ENCODE assay signal across 14 cellular contexts in genomic region chr1:32980080-32980479, GRCh38. TPM values are rescaled to one million over a fixed set of nuclear protein-coding genes. Genes with fewer than 3 reads are reported as not detected.
DNase-seq lines count a peak whose midpoint lies in the region; ATAC-seq and TF ChIP-seq lines count a peak whose summit lies in the region.
"Had no signal": no experiment of that assay in that cellular context is flagged by ENCODE, and none has a peak within 500 bp of the region (broad histone marks: within the 10 kb centered on the region; RNA-seq: fewer than 3 reads in every experiment).

No MANE protein-coding gene starts in this region.

- intact Hi-C loops in activated naive CD4-positive, alpha-beta T cell treated with anti-CD3 and anti-CD28 coated beads for 36 hours (cut with micrococcal nuclease) = loop anchor here (2.0 to 10.0 kb wide), 3 partner anchors 147 to 725 kb away; partner anchors contain the start of genes LCK, S100PBP and YARS1
- intact Hi-C loops in lower lobe of right lung (cut with DNase I) = no loop called here

- H3K4me3 Mint-ChIP-seq in activated naive CD4-positive, alpha-beta T cell treated with anti-CD3 and anti-CD28 coated beads, Interleukin-2, amount 10 ng/mL, durations not matched to agents 7 days and 5 days = no peak overlapping the region
- no peak overlapping the region for H3K4me3 Mint-ChIP-seq in activated naive CD4-positive, alpha-beta T cell treated with anti-CD3 and anti-CD28 coated beads for 36 hours
- H3K4me3 Mint-ChIP-seq in T-cell (peak overlapping the region in 2 of 3 donors; percentile 4 to 6), immature natural killer cell (no peak overlapping the region), WTC11 (no peak overlapping the region)

- ATAC-seq in T-cell (replicated peaks in 1 of 4) (no peak), lower lobe of right lung (no peak), HG03196 (IDR thresholded peaks at IDR 0.05; ENCODE audit: unreplicated experiment) (no peak), WTC11 (no peak)

- H3K4me1 ChIP-seq in lower lobe of right lung = peaks cover 51% of the 10 kb centered on the region

- CTCF ChIA-PET in activated naive CD4-positive, alpha-beta T cell treated with anti-CD3 and anti-CD28 coated beads, Interleukin-2, amount 10 ng/mL, durations not matched to agents 7 days and 5 days (lab: Charles Lee) = interaction anchor here (1.2 to 1.7 kb wide), 3 partner anchors 12 to 18 kb away, joined by 4 read pairs; no protein-coding TSS in a partner anchor
- CTCF ChIA-PET in activated naive CD4-positive, alpha-beta T cell treated with anti-CD3 and anti-CD28 coated beads for 36 hours (lab: Charles Lee) = interaction anchor here (1.0 to 2.2 kb wide), 5 partner anchors 13 to 87 kb away, joined by 3 to 7 read pairs (median 5); no protein-coding TSS in a partner anchor
- CTCF ChIA-PET in T-cell (lab: Charles Lee) = interaction anchor here in 1 of 2 donors (1.2 to 2.3 kb wide), 3 partner anchors 11 to 18 kb away, joined by 3 to 12 read pairs (median 5); partner anchors contain the start of gene RNF19B
- CTCF ChIA-PET in WTC11 (lab: Charles Lee) = interaction anchor here (0.6 to 2.2 kb wide), 6 partner anchors 12 to 88 kb away, joined by 3 to 8 read pairs (median 5); no protein-coding TSS in a partner anchor

- no peak for TF ChIP-seq CTCF in lower lobe of right lung (IDR thresholded peaks at IDR 0.05)
- TF ChIP-seq CTCF in WTC11 (IDR thresholded peaks at IDR 0.05) = no peak

- no peak overlapping the region for H3K4me3 ChIP-seq in lower lobe of right lung

- no peak for DNase-seq in activated naive CD4-positive, alpha-beta T cell treated with anti-CD3 and anti-CD28 coated beads, Interleukin-2, amount 10 ng/mL, durations not matched to agents 7 days and 5 days
- no peak for DNase-seq in activated naive CD4-positive, alpha-beta T cell treated with anti-CD3 and anti-CD28 coated beads for 36 hours
- DNase-seq in T-cell = no peak
- no peak for DNase-seq in lower lobe of right lung
- DNase-seq in immature natural killer cell = no peak
- no peak for DNase-seq in WTC11 (ENCODE audit: low spot score)
- DNase-seq in effector CD4-positive, alpha-beta T cell = no peak
- DNase-seq: activated CD8-positive, alpha-beta memory T cell treated with anti-CD3 and anti-CD28 coated beads for 24 hours; activated naive CD4-positive, alpha-beta T cell treated with Interleukin-2 at 50 U/mL for 16 hours; brain microvascular endothelial cell; left colon; NCI-H1930; NCI-H526 had no signal

- POLR2A ChIA-PET in T-cell (lab: Charles Lee) = interaction anchor here (0.5 to 1.5 kb wide), 3 partner anchors 8 to 42 kb away, joined by 4 to 16 read pairs (median 6); partner anchors contain the start of gene RNF19B (in 1 of the 2)
- POLR2A ChIA-PET in WTC11 (lab: Charles Lee) = interaction anchor here (2.0 kb wide), 1 partner anchor 16 kb away, joined by 8 read pairs; the partner anchor contains the start of gene RNF19B

- H3K36me3 Mint-ChIP-seq in activated naive CD4-positive, alpha-beta T cell treated with anti-CD3 and anti-CD28 coated beads, Interleukin-2, amount 10 ng/mL, durations not matched to agents 7 days and 5 days = peaks cover 2% of the 10 kb centered on the region
- H3K36me3 Mint-ChIP-seq in activated naive CD4-positive, alpha-beta T cell treated with anti-CD3 and anti-CD28 coated beads for 36 hours (ENCODE audit: low read depth) = no peaks in the 10 kb centered on the region
- H3K36me3 Mint-ChIP-seq in T-cell (no peaks in the 10 kb centered on the region), immature natural killer cell (no peaks in the 10 kb centered on the region), WTC11 (peaks cover 9% of the 10 kb centered on the region)

- H3K27ac ChIP-seq in lower lobe of right lung = peak overlapping the region; percentile 81

- H3K27me3 Mint-ChIP-seq in activated naive CD4-positive, alpha-beta T cell treated with anti-CD3 and anti-CD28 coated beads, Interleukin-2, amount 10 ng/mL, durations not matched to agents 7 days and 5 days = peaks cover 28% of the 10 kb centered on the region
- peaks cover 1% of the 10 kb centered on the region for H3K27me3 Mint-ChIP-seq in activated naive CD4-positive, alpha-beta T cell treated with anti-CD3 and anti-CD28 coated beads for 36 hours (ENCODE audit: low read depth)
- H3K27me3 Mint-ChIP-seq in T-cell = peaks cover 0 to 2% of the 10 kb centered on the region in 2 donors
- H3K27me3 Mint-ChIP-seq in immature natural killer cell (ENCODE audit: low read depth in 3 of 3) = peaks cover 0 to 4% (median 3%) of the 10 kb centered on the region in 3 donors
- peaks cover 16% of the 10 kb centered on the region for H3K27me3 Mint-ChIP-seq in WTC11 (ENCODE audit: low read depth)

- no peaks in the 10 kb centered on the region for H3K9me3 ChIP-seq in lower lobe of right lung

- no peaks in the 10 kb centered on the region for H3K9me3 Mint-ChIP-seq in activated naive CD4-positive, alpha-beta T cell treated with anti-CD3 and anti-CD28 coated beads, Interleukin-2, amount 10 ng/mL, durations not matched to agents 7 days and 5 days
- H3K9me3 Mint-ChIP-seq in activated naive CD4-positive, alpha-beta T cell treated with anti-CD3 and anti-CD28 coated beads for 36 hours = no peaks in the 10 kb centered on the region
- H3K9me3 Mint-ChIP-seq in T-cell = no peaks in the 10 kb centered on the region
- no peaks in the 10 kb centered on the region for H3K9me3 Mint-ChIP-seq in immature natural killer cell
- H3K9me3 Mint-ChIP-seq in WTC11 = 0 out of 2 replicates have a peak, but pooled peaks cover 3% of the 10 kb centered on the region

- H3K27me3 ChIP-seq in lower lobe of right lung (ENCODE audit: low read depth) = no peaks in the 10 kb centered on the region
- H3K27me3 ChIP-seq: brain microvascular endothelial cell had no signal

- H3K27ac Mint-ChIP-seq in activated naive CD4-positive, alpha-beta T cell treated with anti-CD3 and anti-CD28 coated beads, Interleukin-2, amount 10 ng/mL, durations not matched to agents 7 days and 5 days = peak overlapping the region; percentile 19
- H3K27ac Mint-ChIP-seq in activated naive CD4-positive, alpha-beta T cell treated with anti-CD3 and anti-CD28 coated beads for 36 hours = no peak overlapping the region
- H3K27ac Mint-ChIP-seq in T-cell = peak overlapping the region; percentile 52 to 97
- H3K27ac Mint-ChIP-seq in immature natural killer cell = peak overlapping the region in 2 of 6 donors; percentile 29 to 96
- no peak overlapping the region for H3K27ac Mint-ChIP-seq in WTC11

- no peaks in the 10 kb centered on the region for H3K36me3 ChIP-seq in lower lobe of right lung
- H3K36me3 ChIP-seq: brain microvascular endothelial cell had no signal

- peaks cover 53% of the 10 kb centered on the region for H3K4me1 Mint-ChIP-seq in activated naive CD4-positive, alpha-beta T cell treated with anti-CD3 and anti-CD28 coated beads, Interleukin-2, amount 10 ng/mL, durations not matched to agents 7 days and 5 days
- peaks cover 44% of the 10 kb centered on the region for H3K4me1 Mint-ChIP-seq in activated naive CD4-positive, alpha-beta T cell treated with anti-CD3 and anti-CD28 coated beads for 36 hours (ENCODE audit: low read depth)
- peaks cover 21 to 43% (median 33%) of the 10 kb centered on the region in 3 donors for H3K4me1 Mint-ChIP-seq in T-cell
- peaks cover 19 to 22% of the 10 kb centered on the region in 2 donors for H3K4me1 Mint-ChIP-seq in immature natural killer cell
- H3K4me1 Mint-ChIP-seq in WTC11 = peaks cover 61% of the 10 kb centered on the region

TF ChIP-seq in WTC11, 78 proteins besides CTCF, POLR2A, EP300 and RAD21:
- no peak for TF ChIP-seq TCF7 (CRISPR knock-in tag; IDR thresholded peaks at IDR 0.05; ENCODE audit: low read depth)

RNA-seq across cellular contexts. Expression of gene RNF19B, which starts 15.5 kb away (rescaled TPM):
- 10 to 100 TPM; 12.5 to 13.3 TPM for total RNA-seq in activated naive CD4-positive, alpha-beta T cell treated with anti-CD3 and anti-CD28 coated beads for 36 hours
- total RNA-seq in T-cell (10 to 100 TPM; 28.7 to 44.8 (median 30.3) TPM), lower lobe of right lung (27.9 TPM), WTC11 (2021) (14.8 to 21.9 TPM (median 15.4 TPM) in 3 replicates)
- polyA plus RNA-seq in immature natural killer cell = 1 to 10 TPM; 1.0 to 3.2 (median 2.8) TPM

RNA-seq across cellular contexts. Expression of gene AK2, which starts 56.6 kb away (rescaled TPM):
- total RNA-seq in activated naive CD4-positive, alpha-beta T cell treated with anti-CD3 and anti-CD28 coated beads for 36 hours = 100 to 1,000 TPM; 311 to 328 TPM
- total RNA-seq in T-cell (10 to 100 TPM; 57.2 to 92.9 (median 81.9) TPM), lower lobe of right lung (103 TPM), WTC11 (2021) (124 to 132 TPM (median 130 TPM) in 3 replicates)
- polyA plus RNA-seq in immature natural killer cell = 100 to 1,000 TPM; 138 to 174 (median 143) TPM

Comparison
In these comparisons a context has a peak if more than half of its experiments do, and no peak if none do; other contexts are left out.
1. H3K27ac Mint-ChIP-seq: peak in activated naive CD4-positive, alpha-beta T cell treated with anti-CD3 and anti-CD28 coated beads, Interleukin-2, amount 10 ng/mL, durations not matched to agents 7 days and 5 days (single experiment) and T-cell (2 of 2); none in activated naive CD4-positive, alpha-beta T cell treated with anti-CD3 and anti-CD28 coated beads for 36 hours (single experiment) and WTC11 (single experiment).
2. H3K4me3 Mint-ChIP-seq: peak in T-cell (2 of 3); none in activated naive CD4-positive, alpha-beta T cell treated with anti-CD3 and anti-CD28 coated beads, Interleukin-2, amount 10 ng/mL, durations not matched to agents 7 days and 5 days (single experiment), activated naive CD4-positive, alpha-beta T cell treated with anti-CD3 and anti-CD28 coated beads for 36 hours (single experiment), immature natural killer cell (0 of 5) and WTC11 (single experiment).